In the genomic region with DNA sequence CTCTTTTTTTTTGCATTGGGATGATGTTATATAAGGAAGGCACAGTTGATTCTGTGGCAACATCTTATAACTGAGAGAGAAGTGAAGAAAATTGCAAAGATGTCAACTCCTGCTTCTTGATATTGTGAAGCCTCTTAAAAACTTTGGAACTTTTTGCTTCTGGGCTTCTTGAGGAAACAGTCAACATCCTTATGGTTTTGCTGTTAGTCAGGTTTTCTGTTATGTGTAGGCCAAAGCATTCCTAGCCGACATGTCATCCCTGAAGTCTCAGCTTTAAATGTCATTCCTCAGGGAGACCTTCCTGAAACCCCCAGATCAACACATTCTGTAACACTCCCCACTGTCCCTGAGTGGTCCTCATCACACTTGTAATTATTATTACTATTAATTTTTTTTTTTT, we compare ENCODE assay signal across 19 cellular contexts. TPM values are rescaled to one million over a fixed set of nuclear protein-coding genes. Genes with fewer than 3 reads are reported as not detected.
DNase-seq lines count a peak whose midpoint lies in the region; TF ChIP-seq lines count a peak whose summit lies in the region.
"Had no signal": no experiment of that assay in that cellular context is flagged by ENCODE, and none has a peak within 500 bp of the region (broad histone marks: within the 10 kb centered on the region; RNA-seq: fewer than 3 reads in every experiment).

No MANE protein-coding gene starts in this region.

- no peak overlapping the region for H2BK120ac ChIP-seq in H9 (ENCODE audit: low read depth, low read length, poor library complexity, severe bottlenecking)

- H3K56ac ChIP-seq in H9 (ENCODE audit: insufficient read length, low read depth, low read length): no peak overlapping the region

- H4K20me1 ChIP-seq in H9 (ENCODE audit: control insufficient read depth, insufficient read depth, insufficient read length): no peaks in the 10 kb centered on the region

- no peaks in the 10 kb centered on the region for H3K9me3 Mint-ChIP-seq in H9
- H3K9me3 Mint-ChIP-seq: activated T-cell treated with anti-CD3 and anti-CD28 coated beads, Interleukin-2, amount 50 U/mL, for 72 hours had no signal

- DNase-seq in A172 (ENCODE audit: low spot score) (peak; percentile 51), M059J (ENCODE audit: low read depth) (peak; percentile 76), fibroblast of mammary gland (ENCODE audit: low read depth) (peak; percentile 79), hypothalamus (lab: John Stamatoyannopoulos, UW) (no peak), H9 (no peak), G401 (ENCODE audit: low spot score) (no peak)
- DNase-seq: ACHN; activated CD4-positive, alpha-beta T cell treated with anti-CD3 and anti-CD28 coated beads for 4 hours; activated T-cell treated with anti-CD3 and anti-CD28 coated beads, Interleukin-2, amount 50 U/mL, for 72 hours; Karpas-422; NCI-H2029; NCI-H69; stimulated activated CD4-positive, alpha-beta T cell treated with anti-CD3 and anti-CD28 coated beads, Interleukin-1b, Interleukin-23, amount 100 ng/mL, for 48 hours; stimulated activated CD8-positive, alpha-beta memory T cell treated with anti-CD3 and anti-CD28 coated beads, Interleukin-4, amount 100 ng/mL, for 48 hours; T-helper 17 cell had no signal

- H3K9me3 ChIP-seq in H9 (ENCODE audit: control insufficient read depth, low read depth, low read length): no peaks in the 10 kb centered on the region
- H3K9me3 ChIP-seq: ascending aorta, tibial nerve had no signal

- no peaks in the 10 kb centered on the region for H3K4me1 ChIP-seq in H9 (ENCODE audit: insufficient read depth, low read length)

- H2BK12ac ChIP-seq in H9 (ENCODE audit: insufficient read length, low read depth, low read length): no peak overlapping the region

- no peak overlapping the region for H4K5ac ChIP-seq in H9 (ENCODE audit: insufficient read length, low read depth, low read length)

- H3K14ac ChIP-seq in H9 (ENCODE audit: insufficient read depth, low read length): no peak overlapping the region

- no peaks in the 10 kb centered on the region for H3K27me3 ChIP-seq in H9 (ENCODE audit: insufficient read depth, low read length)
- H3K27me3 ChIP-seq: ascending aorta, tibial nerve had no signal

- H2AK5ac ChIP-seq in H9 (ENCODE audit: insufficient read length, low read length): no peak overlapping the region

- no peak overlapping the region for H3K27ac Mint-ChIP-seq in H9
- H3K27ac Mint-ChIP-seq: activated T-cell treated with anti-CD3 and anti-CD28 coated beads, Interleukin-2, amount 50 U/mL, for 72 hours; T-helper 17 cell had no signal

- H3K27me3 Mint-ChIP-seq in H9 (ENCODE audit: low read depth): no peaks in the 10 kb centered on the region; the same call in 1 of the 2 replicates
- H3K27me3 Mint-ChIP-seq: T-helper 17 cell had no signal

- H3K23ac ChIP-seq in H9 (ENCODE audit: insufficient read length, low read depth, low read length): no peak overlapping the region

- no peak overlapping the region for H2AFZ ChIP-seq in H9 (ENCODE audit: low read length)

- H3K9ac ChIP-seq in H9 (ENCODE audit: extremely low read depth, insufficient read length, low read length): no peak overlapping the region

- no peak overlapping the region for H4K8ac ChIP-seq in H9 (replicated peaks; ENCODE audit: insufficient read length, low read depth, low read length)

- no peak overlapping the region for H3K4me2 ChIP-seq in H9 (ENCODE audit: insufficient read depth, insufficient read length, low read length)

- no peaks in the 10 kb centered on the region for H3K23me2 ChIP-seq in H9 (ENCODE audit: insufficient read length, low read depth, low read length, poor library complexity, severe bottlenecking)

- no peak overlapping the region for H3K18ac ChIP-seq in H9 (ENCODE audit: insufficient read length, low read depth, low read length)

- H2BK5ac ChIP-seq in H9 (ENCODE audit: insufficient read length, low read length): no peak overlapping the region

- no peak overlapping the region for H2BK20ac ChIP-seq in H9 (ENCODE audit: low read depth, low read length, poor library complexity, severe bottlenecking)

- no peak overlapping the region for H4K91ac ChIP-seq in H9 (ENCODE audit: insufficient read length, low read depth, low read length)

- no peak overlapping the region for H3K4ac ChIP-seq in H9 (ENCODE audit: low read depth, low read length)

- no CpG with 5 or more reads among the region's 1 CpG for WGBS in H9 (ENCODE audit: extremely low coverage, insufficient read length, low lambda C conversion rate)

- H3K4me3 Mint-ChIP-seq in H9: no peak overlapping the region
- H3K4me3 Mint-ChIP-seq: activated T-cell treated with anti-CD3 and anti-CD28 coated beads, Interleukin-2, amount 50 U/mL, for 72 hours; T-helper 17 cell had no signal

- H3T11ph ChIP-seq in H9 (ENCODE audit: low read length): no peak overlapping the region

- H3K4me3 ChIP-seq in fibroblast of mammary gland (ENCODE audit: control insufficient read depth, low read depth, low read length): no peak overlapping the region
- H3K4me3 ChIP-seq: ascending aorta, tibial nerve had no signal

- in situ Hi-C loops in G401 (cut with HindIII; ENCODE audit: low sequenced_read_pairs): loop anchor here (5.0 kb wide), 1 partner anchor 41 kb away; the partner anchor contains the start of gene TARS2

- H3K27ac ChIP-seq in H9 (ENCODE audit: insufficient read length, low read depth, low read length): no peak overlapping the region
- H3K27ac ChIP-seq: ascending aorta had no signal

- no peaks in the 10 kb centered on the region for H3K36me3 Mint-ChIP-seq in H9 (ENCODE audit: insufficient read depth in 1 of 3, low read depth in 3 of 3)

- no peak overlapping the region for H2BK15ac ChIP-seq in H9 (ENCODE audit: low read depth, low read length)

- H3K79me2 ChIP-seq in H9 (ENCODE audit: insufficient read depth, low read length): no peaks in the 10 kb centered on the region

- H3K79me1 ChIP-seq in H9 (ENCODE audit: insufficient read depth, low read depth, low read length, poor library complexity, severe bottlenecking): no peaks in the 10 kb centered on the region

- H3K4me1 Mint-ChIP-seq in H9: peaks cover 7 to 9% of the 10 kb centered on the region in 2 experiments

- TF ChIP-seq CTCF in fibroblast of mammary gland (conservative IDR thresholded peaks at IDR 0.05; ENCODE audit: control insufficient read depth, insufficient read depth, low read depth, low read length) (no peak), H9 (conservative IDR thresholded peaks at IDR 0.05) (no peak)

RNA-seq across cellular contexts. Expression of gene FALEC, which starts 12.6 kb away (rescaled TPM):
- total RNA-seq in A172 (2014; rRNA removed; shearing (Covaris generic)): 0.55 TPM in 1 of 2 replicates, not detected in the other
- not detected in 2 replicates for total RNA-seq in M059J (2014; rRNA removed; shearing (Covaris generic))
- total RNA-seq in H9 (2021): not detected in 2 replicates
- 2.2 TPM in 1 of 2 replicates, not detected in the other for total RNA-seq in G401 (2014; rRNA removed; shearing (Covaris generic))
- total RNA-seq: ascending aorta, H1, myocyte, tibial nerve had no signal

RNA-seq across cellular contexts. Expression of gene ECM1, which starts 20.3 kb away (rescaled TPM):
- total RNA-seq in A172 (2014; rRNA removed; shearing (Covaris generic)): 101 and 135 TPM in 2 replicates
- total RNA-seq in M059J (2014; rRNA removed; shearing (Covaris generic)): 50.2 and 55.8 TPM in 2 replicates
- 0.88 and 1.4 TPM in 2 replicates for total RNA-seq in H9 (2021)
- total RNA-seq in G401 (2014; rRNA removed; shearing (Covaris generic)): 44.5 and 60.0 TPM in 2 replicates

RNA-seq across cellular contexts. Expression of gene ADAMTSL4, which starts 21.0 kb away (rescaled TPM):
- total RNA-seq in A172 (2014; rRNA removed; shearing (Covaris generic)): 0.38 and 2.3 TPM in 2 replicates
- 1.2 and 2.0 TPM in 2 replicates for total RNA-seq in M059J (2014; rRNA removed; shearing (Covaris generic))
- total RNA-seq in H9 (2021): 4.6 and 6.1 TPM in 2 replicates
- total RNA-seq in G401 (2014; rRNA removed; shearing (Covaris generic)): 20.0 and 22.9 TPM in 2 replicates

RNA-seq across cellular contexts. Expression of gene TARS2, which starts 41.0 kb away (rescaled TPM):
- total RNA-seq in A172 (2014; rRNA removed; shearing (Covaris generic)): 30.0 and 32.1 TPM in 2 replicates
- 13.1 and 24.0 TPM in 2 replicates for total RNA-seq in M059J (2014; rRNA removed; shearing (Covaris generic))
- total RNA-seq in H9 (2021): 36.5 and 38.8 TPM in 2 replicates
- total RNA-seq in G401 (2014; rRNA removed; shearing (Covaris generic)): 34.6 and 36.7 TPM in 2 replicates

RNA-seq across cellular contexts. Expression of gene MCL1, which starts 51.2 kb away (rescaled TPM):
- total RNA-seq in A172 (2014; rRNA removed; shearing (Covaris generic)): 224 and 246 TPM in 2 replicates
- 130 and 216 TPM in 2 replicates for total RNA-seq in M059J (2014; rRNA removed; shearing (Covaris generic))
- total RNA-seq in H9 (2021): 247 and 250 TPM in 2 replicates
- 112 and 129 TPM in 2 replicates for total RNA-seq in G401 (2014; rRNA removed; shearing (Covaris generic))

Comparison
In these comparisons a context has a peak if more than half of its experiments do, and no peak if none do; other contexts are left out.
1. DNase-seq: peak in A172 (single experiment), M059J (single experiment) and fibroblast of mammary gland (single experiment); none in hypothalamus (0 of 51), H9 (single experiment) and G401 (single experiment).
2. RNA of gene ECM1, which starts 20.3 kb away (total RNA-seq): 101 to 135 TPM in A172, 44.5 to 60.0 TPM in G401 and 50.2 to 55.8 TPM in M059J; 0.88 to 1.4 TPM in H9; every median in the first group is over 10 times any median in the second.